8 cellular contexts compared by ENCODE assay signal in genomic region chr4:138235419-138235952, GRCh38. TPM values are rescaled to one million over a fixed set of nuclear protein-coding genes. Genes with fewer than 3 reads are reported as not detected.
DNase-seq lines count a peak whose midpoint lies in the region; ATAC-seq, FAIRE-seq and TF ChIP-seq lines count a peak whose summit lies in the region.

No MANE protein-coding gene starts in this region.

- H3K4me3 ChIP-seq in K562 (0 out of 2 replicates have a peak overlapping the region, but pooled peaks have one; percentile 33), tibial nerve (no peak overlapping the region)

- POLR2A ChIA-PET in K562 (lab: Yijun Ruan, JAX): interaction anchor here (0.6 to 1.3 kb wide), 4 partner anchors 9 to 436 kb away, joined by 3 read pairs; no protein-coding TSS in a partner anchor

- in situ Hi-C loops in K562 (cut with MboI): no loop called here

- H2AFZ ChIP-seq in K562 (ENCODE audit: low read depth, low read length): no peak overlapping the region

- TF ChIP-seq POLR2A in K562 (conservative IDR thresholded peaks at IDR 0.05) (no peak), tibial nerve (IDR thresholded peaks at IDR 0.05) (no peak)

- TF ChIP-seq CTCF in K562 (IDR thresholded peaks at IDR 0.05 in 2 of 3, conservative IDR thresholded peaks at IDR 0.05 in 1 of 3; ENCODE audit: insufficient read depth in 2 of 3, low read depth in 1 of 3, low read length in 3 of 3) (no peak), tibial nerve (IDR thresholded peaks at IDR 0.05) (no peak)

- TF ChIP-seq EP300 in K562 (IDR thresholded peaks at IDR 0.05; ENCODE audit: low read length) (peak; percentile 78; the same call in 1 of the 2 replicates), tibial nerve (IDR thresholded peaks at IDR 0.05) (no peak)

- H4K20me1 ChIP-seq in K562 (replicated peaks; ENCODE audit: control insufficient read depth, insufficient read depth, low read length): no peaks in the 10 kb centered on the region; the same call in 1 of the 2 replicates

- ATAC-seq in GM18907 (IDR thresholded peaks at IDR 0.05; ENCODE audit: unreplicated experiment) (peak; percentile 60), HG03442 (IDR thresholded peaks at IDR 0.05; ENCODE audit: unreplicated experiment) (peak; percentile 61), K562 (peak; percentile 34)

- H3K27ac ChIP-seq in K562 (ENCODE audit: extremely low read depth, low read depth, low read length) (peak overlapping the region; percentile 57), tibial nerve (no peak overlapping the region)

- peaks cover 42% of the 10 kb centered on the region for H3K36me3 ChIP-seq in K562 (ENCODE audit: control insufficient read depth, insufficient read depth, low read length)
- H3K36me3 ChIP-seq in tibial nerve: no peaks in the 10 kb centered on the region

- H3K9me3 ChIP-seq in K562 (replicated peaks; ENCODE audit: control insufficient read depth, insufficient read depth, low read depth, low read length) (no peaks in the 10 kb centered on the region), tibial nerve (no peaks in the 10 kb centered on the region)

- H3K4me1 ChIP-seq in K562 (replicated peaks in 1 of 2; ENCODE audit: control insufficient read depth in 2 of 2, insufficient read depth in 2 of 2, low read length in 2 of 2) (peaks cover 0 to 15% of the 10 kb centered on the region in 2 experiments; a peak in 3 of 5 replicates), tibial nerve (no peaks in the 10 kb centered on the region)

- FAIRE-seq in K562 (lab: Jason Lieb, UNC): peak; percentile 78

- TF ChIP-seq RAD21 in K562 (CRISPR knock-in tag; conservative IDR thresholded peaks at IDR 0.05 in 1 of 2, IDR thresholded peaks at IDR 0.05 in 1 of 2): no peak

- 0% methylated on average over 1 of the region's 1 CpG for WGBS in K562 (ENCODE audit: insufficient coverage, low coverage, missing lambda C conversion rate)
- 31 to 45% methylated on average over 1 of the region's 1 CpG for WGBS in tibial nerve, 2 donors

- H3K27me3 ChIP-seq in K562 (ENCODE audit: control insufficient read depth in 2 of 2, insufficient read depth in 2 of 2, low read length in 2 of 2) (no peaks in the 10 kb centered on the region), tibial nerve (no peaks in the 10 kb centered on the region)

- no TSS peak for BruUV-seq in K562 (replicated peaks; lab: Mats Ljungman, UMichigan)

- CTCF ChIA-PET in K562 (lab: Yijun Ruan, JAX; ENCODE audit: low intra/inter-chr PET ratio): no interaction called here

- H3K9ac ChIP-seq in K562 (ENCODE audit: insufficient read depth in 1 of 2, low read depth in 2 of 2, low read length in 2 of 2): peak overlapping the region in 1 of 2 experiments; percentile 47; a peak in 2 of 4 replicates

- no peaks in the 10 kb centered on the region for H3K9me1 ChIP-seq in K562 (ENCODE audit: control insufficient read depth, insufficient read depth, low read length)

- H3K79me2 ChIP-seq in K562 (ENCODE audit: control insufficient read depth, insufficient read depth, low read length): peaks cover 90% of the 10 kb centered on the region

- intact Hi-C loops in K562 (cut with micrococcal nuclease): no loop called here

- DNase-seq in K562 (ENCODE audit: extremely low read depth in 1 of 4, low spot score in 3 of 4) (peak; percentile 14 to 65 (median 22)), renal cortical epithelial cell (ENCODE audit: low read depth) (peak; percentile 91), NCI-H146 (lab: John Stamatoyannopoulos, UW) (no peak), tibial nerve (ENCODE audit: low spot score in 2 of 2) (no peak), iPS-NIHi7 (ENCODE audit: extremely low spot score) (no peak), NCI-H510A treated with DMSO at 0.1 percent for 48 hours (lab: John Stamatoyannopoulos, UW) (no peak)

- peak overlapping the region; percentile 54 for H3K4me2 ChIP-seq in K562 (ENCODE audit: insufficient read depth, low read length)

TF ChIP-seq in K562, 482 proteins besides CTCF, POLR2A, EP300 and RAD21 (continues in another document):
- no peak for TF ChIP-seq HNRNPLL (IDR thresholded peaks at IDR 0.05; ENCODE audit: low read depth, low read length, poor library complexity, severe bottlenecking)
- TF ChIP-seq, protein P1, sequence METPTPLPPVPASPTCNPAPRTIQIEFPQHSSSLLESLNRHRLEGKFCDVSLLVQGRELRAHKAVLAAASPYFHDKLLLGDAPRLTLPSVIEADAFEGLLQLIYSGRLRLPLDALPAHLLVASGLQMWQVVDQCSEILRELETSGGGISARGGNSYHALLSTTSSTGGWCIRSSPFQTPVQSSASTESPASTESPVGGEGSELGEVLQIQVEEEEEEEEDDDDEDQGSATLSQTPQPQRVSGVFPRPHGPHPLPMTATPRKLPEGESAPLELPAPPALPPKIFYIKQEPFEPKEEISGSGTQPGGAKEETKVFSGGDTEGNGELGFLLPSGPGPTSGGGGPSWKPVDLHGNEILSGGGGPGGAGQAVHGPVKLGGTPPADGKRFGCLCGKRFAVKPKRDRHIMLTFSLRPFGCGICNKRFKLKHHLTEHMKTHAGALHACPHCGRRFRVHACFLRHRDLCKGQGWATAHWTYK (CRISPR knock-in tag; IDR thresholded peaks at IDR 0.05): no peak
- TF ChIP-seq ZBTB49 (CRISPR knock-in tag; IDR thresholded peaks at IDR 0.05; ENCODE audit: borderline replicate concordance): no peak
- no peak for TF ChIP-seq ATF1 (CRISPR knock-in tag; IDR thresholded peaks at IDR 0.05)
- TF ChIP-seq ATF1 (tag; IDR thresholded peaks at IDR 0.05): peak; percentile 89
- TF ChIP-seq ZNF436 (CRISPR knock-in tag; IDR thresholded peaks at IDR 0.05): no peak
- no peak for TF ChIP-seq ZNF354B (CRISPR knock-in tag; IDR thresholded peaks at IDR 0.05)
- TF ChIP-seq NFE2 (IDR thresholded peaks at IDR 0.05; ENCODE audit: low read depth): peak; percentile 97
- peak; percentile 48; the same call in 1 of the 2 replicates for TF ChIP-seq NFE2L1 (tag; IDR thresholded peaks at IDR 0.05; ENCODE audit: borderline replicate concordance, low read depth)
- TF ChIP-seq HDAC1 (IDR thresholded peaks at IDR 0.05): peak in 1 of 2 experiments; percentile 91; a peak in 2 of 4 replicates
- TF ChIP-seq RBM34 (IDR thresholded peaks at IDR 0.05; ENCODE audit: borderline replicate concordance, insufficient read depth, low read length): no peak
- TF ChIP-seq LEF1 (IDR thresholded peaks at IDR 0.05): 0 out of 2 replicates have a peak, but pooled peaks have one; percentile 23
- peak; percentile 95 for TF ChIP-seq ZNF316 (IDR thresholded peaks at IDR 0.05)
- TF ChIP-seq RBM15 (IDR thresholded peaks at IDR 0.05; ENCODE audit: insufficient read depth, low read length): no peak
- TF ChIP-seq C11orf30 (IDR thresholded peaks at IDR 0.05; ENCODE audit: low read depth): peak; percentile 96
- TF ChIP-seq EWSR1 (IDR thresholded peaks at IDR 0.05; ENCODE audit: borderline replicate concordance, low read depth, partially characterized antibody): no peak

RNA-seq across cellular contexts. Expression of gene SLC7A11, which starts 6.7 kb away (rescaled TPM):
- total RNA-seq in K562 (2011; cell fraction: chromatin; rRNA removed; ENCODE audit: low replicate concordance): 27.5 and 76.5 TPM in 2 replicates
- 16.5 and 25.1 TPM in 2 replicates for total RNA-seq in K562 (2011; cell fraction: nucleolus; rRNA removed)
- 48.4 and 73.4 TPM in 2 replicates for total RNA-seq in K562 (2011; cell fraction: nucleoplasm; rRNA removed)
- total RNA-seq in K562 (2014; rRNA removed) (13.0 and 13.1 TPM in 2 replicates), K562 (2014; rRNA removed; fragmentation: Illumina TruSeq; extraction: Trizol) (26.1 and 37.6 TPM in 2 replicates), K562 (2015; rRNA removed; fragmentation: Illumina TruSeq; extraction: Trizol) (3.5 and 4.5 TPM in 2 replicates), K562 (2021) (13.1 and 15.4 TPM in 2 replicates), renal cortical epithelial cell (2.9 and 11.1 TPM in 2 replicates), tibial nerve (under 1 TPM; under 0.01 to 0.30 (median 0.21) TPM)
- polyA plus RNA-seq in K562 (2011; rRNA removed) (13.9 and 18.6 TPM in 2 replicates), K562 (2014; fragmentation: Illumina TruSeq; extraction: Trizol) (16.4 and 16.5 TPM in 2 replicates), K562 (2014; fragmentation: Nextera tagmentation; extraction: Ambion mirVana) (1 to 10 TPM; 4.7 to 9.1 TPM), K562 (2014; rRNA removed) (11.5 and 13.5 TPM in 2 replicates)
- polyA plus RNA-seq in K562 (2011; cell fraction: cytosol; rRNA removed): 2.3 and 9.1 TPM in 2 replicates
- 9.7 and 19.0 TPM in 2 replicates for polyA plus RNA-seq in K562 (2011; cell fraction: nucleus; rRNA removed)
- polyA plus RNA-seq in K562 (2012): 4.8 and 19.7 TPM in 2 replicates
- 25.7 and 42.3 TPM in 2 replicates for polyA minus RNA-seq in K562 (2011; rRNA and poly(A)+ RNA removed)
- polyA minus RNA-seq in K562 (2011; cell fraction: cytosol; rRNA and poly(A)+ RNA removed): 11.0 and 17.2 TPM in 2 replicates
- 18.3 and 53.0 TPM in 2 replicates for polyA minus RNA-seq in K562 (2011; cell fraction: nucleus; rRNA and poly(A)+ RNA removed)

Comparison
In these comparisons a context has a peak if more than half of its experiments do, and no peak if none do; other contexts are left out.
1. DNase-seq: peak in K562 (4 of 4) and renal cortical epithelial cell (single experiment); none in NCI-H146 (single experiment), tibial nerve (0 of 2), iPS-NIHi7 (single experiment) and NCI-H510A treated with DMSO at 0.1 percent for 48 hours (single experiment).
2. Peak in every context shown above with its lines, with median percentiles within 50 percentile points of each other: ATAC-seq.